ENCODE assay signal across 26 cellular contexts in genomic region chr20:22681591-22682248, GRCh38.
"Had no signal": no experiment of that assay in that cellular context is flagged by ENCODE, and none has a peak within 500 bp of the region (broad histone marks: within the 10 kb centered on the region; RNA-seq: fewer than 3 reads in every experiment).

No MANE protein-coding gene starts in this region.

- ATAC-seq: effector memory CD8-positive, alpha-beta T cell; gastrocnemius medialis; left lung; mucosa of descending colon; natural killer cell treated with Interleukin-12 subunit alpha and Interleukin-12 subunit beta and Interleukin-15 and Interleukin-18, amount 100 ng/mL, for 72 hours; pancreas; stimulated activated naive CD8-positive, alpha-beta T cell treated with anti-CD3 and anti-CD28 coated beads, Interleukin-15, amount 100 ng/mL, for 72 hours had no signal

- H3K9me3 ChIP-seq: gastrocnemius medialis, mucosa of descending colon, neutrophil, pancreas, suprapubic skin, vagina had no signal

- FAIRE-seq: endometrium, kidney, pancreas had no signal

- H3K4me1 ChIP-seq: gastrocnemius medialis, suprapubic skin, vagina had no signal

- H3K36me3 ChIP-seq: gastrocnemius medialis, left lung, neutrophil, pancreas, suprapubic skin, vagina had no signal

- H3K4me3 ChIP-seq: gastrocnemius medialis, hepatocyte, left lung, mucosa of descending colon, pancreas, smooth muscle cell, suprapubic skin, vagina had no signal

- H3K27me3 ChIP-seq: hepatocyte, left lung, neutrophil, pancreas, vagina had no signal

- H3K27ac ChIP-seq: gastrocnemius medialis, hepatocyte, left lung, neutrophil, pancreas, suprapubic skin, vagina had no signal

- H3K4me2 ChIP-seq: hepatocyte, smooth muscle cell had no signal

- DNase-seq: cortex of kidney; effector memory CD8-positive, alpha-beta T cell; erythroblast; foreskin fibroblast; gastrocnemius medialis; head of caudate nucleus; kidney; left lung; mesenchymal stem cell; mucosa of descending colon; naive B cell; pancreas; stimulated activated CD4-positive, alpha-beta T cell treated with anti-CD3 and anti-CD28 coated beads, Interleukin-12 subunit alpha, Interleukin-12 subunit beta, amount 100 ng/mL, for 4 hours; stimulated activated CD4-positive, alpha-beta T cell treated with anti-CD3 and anti-CD28 coated beads, Interleukin-1b, Interleukin-23, amount 100 ng/mL, for 48 hours; stimulated activated CD4-positive, alpha-beta T cell treated with anti-CD3 and anti-CD28 coated beads, Interleukin-4, amount 100 ng/mL, for 1 hour; stimulated activated CD8-positive, alpha-beta memory T cell treated with anti-CD3 and anti-CD28 coated beads, Interleukin-4, amount 100 ng/mL, for 48 hours; stimulated activated naive CD4-positive, alpha-beta T cell; stimulated activated naive CD8-positive, alpha-beta T cell treated with anti-CD3 and anti-CD28 coated beads, Interleukin-15, amount 100 ng/mL, for 72 hours; trophoblast cell had no signal
